Comparison of ENCODE assay signal across 22 cellular contexts in genomic region chr1:48761986-48762385, GRCh38.
DNase-seq lines count a peak whose midpoint lies in the region; ATAC-seq lines count a peak whose summit lies in the region.
"Had no signal": no experiment of that assay in that cellular context is flagged by ENCODE, and none has a peak within 500 bp of the region (broad histone marks: within the 10 kb centered on the region; RNA-seq: fewer than 3 reads in every experiment).

No MANE protein-coding gene starts in this region.

- H3K27me3 Mint-ChIP-seq in stimulated activated naive CD8-positive, alpha-beta T cell treated with anti-CD3 and anti-CD28 coated beads, Interleukin-15, Interleukin-2, amounts not matched to agents 100 ng/mL and 50 ng/mL, for 24 hours = no peaks in the 10 kb centered on the region
- no peaks in the 10 kb centered on the region for H3K27me3 Mint-ChIP-seq in stimulated activated naive CD8-positive, alpha-beta T cell treated with anti-CD3 and anti-CD28 coated beads, Interleukin-15, amount 100 ng/mL, for 72 hours
- H3K27me3 Mint-ChIP-seq: central memory CD8-positive, alpha-beta T cell had no signal

- DNase-seq in stimulated activated naive CD8-positive, alpha-beta T cell treated with anti-CD3 and anti-CD28 coated beads, Interleukin-15, amount 100 ng/mL, for 72 hours = no peak
- peak; percentile 58 for DNase-seq in astrocyte of the hippocampus (ENCODE audit: low read depth, low spot score)
- DNase-seq in globus pallidus (ENCODE audit: low spot score) = peak; percentile 9
- no peak for DNase-seq in NK-92 (lab: John Stamatoyannopoulos, UW; ENCODE audit: unreplicated experiment)
- no peak for DNase-seq in iPS-NIHi11 (ENCODE audit: low spot score)
- DNase-seq in activated CD4-positive, CD25-positive, alpha-beta regulatory T cell treated with anti-CD3 and anti-CD28 coated beads, Interleukin-2, amount 50 U/mL, for 72 hours = no peak
- DNase-seq: activated CD4-positive, CD25-positive, alpha-beta regulatory T cell; activated gamma-delta T cell treated with Interleukin-2 at 50 U/mL for 16 hours; activated T-cell treated with anti-CD3 and anti-CD28 coated beads, Interleukin-2, amount 50 U/mL, for 1 hour; BE2C; kidney; NCI-H1048; NCI-H2171; NCI-H524 treated with DMSO at 0.1 percent for 48 hours; small intestine; stimulated activated CD4-positive, alpha-beta T cell treated with anti-CD3 and anti-CD28 coated beads, Interleukin-4, amount 100 ng/mL, for 1 hour; stimulated activated naive CD8-positive, alpha-beta T cell treated with anti-CD3 and anti-CD28 coated beads, Interleukin-15, Interleukin-2, amounts not matched to agents 100 U/mL and 50 U/mL, for 24 hours; T1000; tibial artery had no signal

- H3K36me3 Mint-ChIP-seq in stimulated activated naive CD8-positive, alpha-beta T cell treated with anti-CD3 and anti-CD28 coated beads, Interleukin-15, Interleukin-2, amounts not matched to agents 100 ng/mL and 50 ng/mL, for 24 hours (ENCODE audit: low read depth) = peaks cover 41% of the 10 kb centered on the region

- ATAC-seq in stimulated activated naive CD8-positive, alpha-beta T cell treated with anti-CD3 and anti-CD28 coated beads, Interleukin-15, amount 100 ng/mL, for 72 hours = no peak
- no peak for ATAC-seq in HG02759 (IDR thresholded peaks at IDR 0.05; ENCODE audit: unreplicated experiment)
- ATAC-seq: stimulated activated naive CD8-positive, alpha-beta T cell treated with anti-CD3 and anti-CD28 coated beads, Interleukin-15, Interleukin-2, amounts not matched to agents 100 U/mL and 50 U/mL, for 24 hours had no signal

- no peak overlapping the region for H3K4me3 Mint-ChIP-seq in stimulated activated naive CD8-positive, alpha-beta T cell treated with anti-CD3 and anti-CD28 coated beads, Interleukin-15, Interleukin-2, amounts not matched to agents 100 ng/mL and 50 ng/mL, for 24 hours
- no peak overlapping the region for H3K4me3 Mint-ChIP-seq in stimulated activated naive CD8-positive, alpha-beta T cell treated with anti-CD3 and anti-CD28 coated beads, Interleukin-15, amount 100 ng/mL, for 72 hours
- H3K4me3 Mint-ChIP-seq: central memory CD8-positive, alpha-beta T cell had no signal

- peaks cover 27% of the 10 kb centered on the region for H3K4me1 Mint-ChIP-seq in stimulated activated naive CD8-positive, alpha-beta T cell treated with anti-CD3 and anti-CD28 coated beads, Interleukin-15, Interleukin-2, amounts not matched to agents 100 ng/mL and 50 ng/mL, for 24 hours (ENCODE audit: low read depth)
- H3K4me1 Mint-ChIP-seq in stimulated activated naive CD8-positive, alpha-beta T cell treated with anti-CD3 and anti-CD28 coated beads, Interleukin-15, amount 100 ng/mL, for 72 hours = peaks cover 75% of the 10 kb centered on the region
- H3K4me1 Mint-ChIP-seq: central memory CD8-positive, alpha-beta T cell had no signal

- H3K9me3 Mint-ChIP-seq in stimulated activated naive CD8-positive, alpha-beta T cell treated with anti-CD3 and anti-CD28 coated beads, Interleukin-15, Interleukin-2, amounts not matched to agents 100 ng/mL and 50 ng/mL, for 24 hours = no peaks in the 10 kb centered on the region
- no peaks in the 10 kb centered on the region for H3K9me3 Mint-ChIP-seq in stimulated activated naive CD8-positive, alpha-beta T cell treated with anti-CD3 and anti-CD28 coated beads, Interleukin-15, amount 100 ng/mL, for 72 hours
- H3K9me3 Mint-ChIP-seq: central memory CD8-positive, alpha-beta T cell had no signal

- H3K27ac Mint-ChIP-seq in stimulated activated naive CD8-positive, alpha-beta T cell treated with anti-CD3 and anti-CD28 coated beads, Interleukin-15, Interleukin-2, amounts not matched to agents 100 ng/mL and 50 ng/mL, for 24 hours = peak overlapping the region; percentile 41
- peak overlapping the region in 1 of 2 donors; percentile 79 for H3K27ac Mint-ChIP-seq in stimulated activated naive CD8-positive, alpha-beta T cell treated with anti-CD3 and anti-CD28 coated beads, Interleukin-15, amount 100 ng/mL, for 72 hours

Comparison
In these comparisons a context has a peak if more than half of its experiments do, and no peak if none do; other contexts are left out.
1. DNase-seq: peak in astrocyte of the hippocampus (single experiment) and globus pallidus (single experiment); none in stimulated activated naive CD8-positive, alpha-beta T cell treated with anti-CD3 and anti-CD28 coated beads, Interleukin-15, amount 100 ng/mL, for 72 hours (0 of 2), NK-92 (single experiment), iPS-NIHi11 (single experiment) and activated CD4-positive, CD25-positive, alpha-beta regulatory T cell treated with anti-CD3 and anti-CD28 coated beads, Interleukin-2, amount 50 U/mL, for 72 hours (single experiment).